11 cellular contexts compared by ENCODE assay signal in genomic region chr17:66636111-66636510, GRCh38.
A peak's percentile ranks its signal among the peaks of the same experiment; 100 is the strongest.
DNase-seq lines count a peak whose midpoint lies in the region; ATAC-seq lines count a peak whose summit lies in the region.
"Had no signal": no experiment of that assay in that cellular context is flagged by ENCODE, and none has a peak within 500 bp of the region (broad histone marks: within the 10 kb centered on the region; RNA-seq: fewer than 3 reads in every experiment).

No MANE protein-coding gene starts in this region.

- no peaks in the 10 kb centered on the region for H3K27me3 Mint-ChIP-seq in T-helper 2 cell treated with Interferon-gamma antibody and Interleukin-4, amounts not matched to agents 5 μg/mL and 100 μg/mL, for 36 hours (ENCODE audit: low read depth)
- H3K27me3 Mint-ChIP-seq: CD4-positive, CD25-positive, alpha-beta regulatory T cell had no signal

- no peaks in the 10 kb centered on the region for H3K9me3 Mint-ChIP-seq in T-helper 2 cell treated with Interferon-gamma antibody and Interleukin-4, amounts not matched to agents 5 μg/mL and 100 μg/mL, for 36 hours

- DNase-seq in AG08396 (ENCODE audit: low spot score) (peak; percentile 23), H4 (ENCODE audit: low spot score) (peak; percentile 48), glomerular visceral epithelial cell (ENCODE audit: extremely low spot score) (peak; percentile 86), KG1 (lab: John Stamatoyannopoulos, UW) (no peak), sciatic nerve (ENCODE audit: low spot score) (no peak), NCI-H2196 treated with DMSO at 0.1 percent for 48 hours (lab: John Stamatoyannopoulos, UW; ENCODE audit: unreplicated experiment) (no peak)
- no peak for DNase-seq in T-helper 2 cell treated with Interferon-gamma antibody and Interleukin-4, amounts not matched to agents 5 μg/mL and 100 μg/mL, for 36 hours (ENCODE audit: low spot score)
- DNase-seq: activated T-cell treated with anti-CD3 and anti-CD28 coated beads, Interleukin-2, amount 50 U/mL, for 1 hour; CD4-positive, CD25-positive, alpha-beta regulatory T cell had no signal

- intact Hi-C loops in sciatic nerve (cut with DNase I): no loop called here

- peaks cover 4% of the 10 kb centered on the region for H3K36me3 Mint-ChIP-seq in T-helper 2 cell treated with Interferon-gamma antibody and Interleukin-4, amounts not matched to agents 5 μg/mL and 100 μg/mL, for 36 hours (ENCODE audit: low read depth)

- peak overlapping the region; percentile 37 for H3K27ac Mint-ChIP-seq in T-helper 2 cell treated with Interferon-gamma antibody and Interleukin-4, amounts not matched to agents 5 μg/mL and 100 μg/mL, for 36 hours

- ATAC-seq in GM19397 (IDR thresholded peaks at IDR 0.05; ENCODE audit: unreplicated experiment) (no peak), sciatic nerve (no peak)
- ATAC-seq: HCT116 had no signal

- H3K4me1 Mint-ChIP-seq in T-helper 2 cell treated with Interferon-gamma antibody and Interleukin-4, amounts not matched to agents 5 μg/mL and 100 μg/mL, for 36 hours (ENCODE audit: low read depth): peaks cover 39% of the 10 kb centered on the region

- no peak overlapping the region for H3K4me3 Mint-ChIP-seq in T-helper 2 cell treated with Interferon-gamma antibody and Interleukin-4, amounts not matched to agents 5 μg/mL and 100 μg/mL, for 36 hours
- H3K4me3 Mint-ChIP-seq: CD4-positive, CD25-positive, alpha-beta regulatory T cell had no signal

Comparison
In these comparisons a context has a peak if more than half of its experiments do, and no peak if none do; other contexts are left out.
1. DNase-seq: peak in AG08396 (single experiment), H4 (single experiment) and glomerular visceral epithelial cell (single experiment); none in T-helper 2 cell treated with Interferon-gamma antibody and Interleukin-4, amounts not matched to agents 5 μg/mL and 100 μg/mL, for 36 hours (single experiment), KG1 (single experiment), sciatic nerve (single experiment) and NCI-H2196 treated with DMSO at 0.1 percent for 48 hours (single experiment).